9 cellular contexts compared by ENCODE assay signal in genomic region chr15:83653639-83654378, GRCh38. TPM values are rescaled to one million over a fixed set of nuclear protein-coding genes. Genes with fewer than 3 reads are reported as not detected.
DNase-seq lines count a peak whose midpoint lies in the region; ATAC-seq lines count a peak whose summit lies in the region.
"Had no signal": no experiment of that assay in that cellular context is flagged by ENCODE, and none has a peak within 500 bp of the region (broad histone marks: within the 10 kb centered on the region; RNA-seq: fewer than 3 reads in every experiment).

Gene ADAMTSL3, plus strand, starts transcription at chr15:83654123. Its CDS starts 1,639 bp downstream, at chr15:83655762.

- intact Hi-C loops in right cardiac atrium (cut with DNase I), result loop anchor here in 3 of 4 donors (5.0 to 10.0 kb wide), 4 partner anchors 79 to 188 kb away; no protein-coding TSS in a partner anchor
- intact Hi-C loops in posterior cingulate gyrus (cut with DNase I), result no loop called here

- ATAC-seq in right cardiac atrium (peak; percentile 75 to 79), HG02970 (IDR thresholded peaks at IDR 0.05; ENCODE audit: low FRiP score, unreplicated experiment) (no peak), GM18861 (IDR thresholded peaks at IDR 0.05; ENCODE audit: unreplicated experiment) (no peak), GM18511 (IDR thresholded peaks at IDR 0.05; ENCODE audit: unreplicated experiment) (no peak)

- no peaks in the 10 kb centered on the region for H3K36me3 ChIP-seq in adipocyte (ENCODE audit: control insufficient read depth, insufficient read depth, low read length, severe bottlenecking)

- under 1% methylated on average over 105 of the region's 105 CpGs for WGBS in right cardiac atrium

- H3K4me1 ChIP-seq in adipocyte (ENCODE audit: control insufficient read depth, insufficient read depth, low read length) (peaks cover 9% of the 10 kb centered on the region), right cardiac atrium (ENCODE audit: control insufficient read depth, insufficient read depth, low read length) (peaks cover 14% of the 10 kb centered on the region)

- peak within 1 kb of the TSS; percentile 84 for H3K27ac ChIP-seq in right cardiac atrium (ENCODE audit: low read length)
- H3K27ac ChIP-seq: epithelial cell of prostate had no signal

- H3K9me3 ChIP-seq in adipocyte (ENCODE audit: control insufficient read depth, low read length) (peaks cover 7% of the 10 kb centered on the region), right cardiac atrium (ENCODE audit: control insufficient read depth, low read length) (no peaks in the 10 kb centered on the region)

- DNase-seq in D341Med (ENCODE audit: low spot score) (peak; percentile 89), adipocyte (ENCODE audit: low read depth) (peak; percentile 11), right cardiac atrium (peak; percentile 91 to 96 (median 96)), posterior cingulate gyrus (peak; percentile 43 to 94 (median 62)), NCI-H446 treated with DMSO at 0.1 percent for 48 hours (lab: John Stamatoyannopoulos, UW) (no peak)

- peak within 1 kb of the TSS; percentile 13 for H3K9ac ChIP-seq in adipocyte (ENCODE audit: low read length)

- H3K27me3 ChIP-seq in adipocyte (replicated peaks; ENCODE audit: control insufficient read depth, insufficient read depth, low read length) (peaks cover 37% of the 10 kb centered on the region), right cardiac atrium (ENCODE audit: control insufficient read depth, insufficient read depth) (no peaks in the 10 kb centered on the region)

- H3K4me3 ChIP-seq in adipocyte (ENCODE audit: low read length), result peak within 1 kb of the TSS; percentile 47
- H3K4me3 ChIP-seq in right cardiac atrium (ENCODE audit: low read length), result peak within 1 kb of the TSS; percentile 64

RNA-seq across cellular contexts. Expression of gene ADAMTSL3, which starts in this region (rescaled TPM):
- 10 to 100 TPM; 31.3 to 50.2 (median 47.1) TPM for total RNA-seq in right cardiac atrium
- 4.7 TPM for polyA plus RNA-seq in right cardiac atrium

Comparison
In these comparisons a context has a peak if more than half of its experiments do, and no peak if none do; other contexts are left out.
1. ATAC-seq: peak in right cardiac atrium (2 of 2); none in HG02970 (single experiment), GM18861 (single experiment) and GM18511 (single experiment).